9 cellular contexts compared by ENCODE assay signal in genomic region chr9:121620777-121621437, GRCh38. TPM values are rescaled to one million over a fixed set of nuclear protein-coding genes. Genes with fewer than 3 reads are reported as not detected.
DNase-seq lines count a peak whose midpoint lies in the region; ATAC-seq and TF ChIP-seq lines count a peak whose summit lies in the region.
"Had no signal": no experiment of that assay in that cellular context is flagged by ENCODE, and none has a peak within 500 bp of the region (broad histone marks: within the 10 kb centered on the region; RNA-seq: fewer than 3 reads in every experiment).

No MANE protein-coding gene starts in this region.

- TF ChIP-seq CTCF in Peyer's patch (IDR thresholded peaks at IDR 0.05) (peak in 4 of 6 experiments; percentile 7 to 27 (median 20)), fibroblast of villous mesenchyme (IDR thresholded peaks at IDR 0.05; ENCODE audit: insufficient read depth, low read depth, low read length) (peak; percentile 60), transverse colon (IDR thresholded peaks at IDR 0.05) (peak in 4 of 5 experiments; percentile 22 to 35 (median 34))

- in situ Hi-C loops in transverse colon (cut with MboI; ENCODE audit: low pct_ligation_motif_present in 1 of 4, low pct_unique_long_range_greater_than_20kb in 1 of 4, low sequenced_read_pairs in 3 of 4) = no loop called here

- H3K4me1 ChIP-seq in Peyer's patch (no peaks in the 10 kb centered on the region), transverse colon (peaks cover 0 to 8% (median 5%) of the 10 kb centered on the region in 4 donors)

- TF ChIP-seq POLR2A in Peyer's patch (IDR thresholded peaks at IDR 0.05) = no peak
- no peak for TF ChIP-seq POLR2A in transverse colon (IDR thresholded peaks at IDR 0.05)

- WGBS in transverse colon (ENCODE audit: low coverage in 1 of 2), 2 donors = 52 to 60% methylated on average over 1 to 3 of the region's 3 CpGs

- H3K4me1 Mint-ChIP-seq in activated naive CD8-positive, alpha-beta T cell treated with anti-CD3 and anti-CD28 coated beads, Interleukin-2, amount 50 U/mL, for 24 hours = no peaks in the 10 kb centered on the region
- no peaks in the 10 kb centered on the region for H3K4me1 Mint-ChIP-seq in activated naive CD8-positive, alpha-beta T cell treated with anti-CD3 and anti-CD28 coated beads for 36 hours

- H3K9me3 ChIP-seq in Peyer's patch = no peaks in the 10 kb centered on the region
- no peaks in the 10 kb centered on the region for H3K9me3 ChIP-seq in transverse colon
- H3K9me3 ChIP-seq: upper lobe of left lung had no signal

- H3K27ac Mint-ChIP-seq in activated naive CD8-positive, alpha-beta T cell treated with anti-CD3 and anti-CD28 coated beads, Interleukin-2, amount 50 U/mL, for 24 hours = no peak overlapping the region
- H3K27ac Mint-ChIP-seq in activated naive CD8-positive, alpha-beta T cell treated with anti-CD3 and anti-CD28 coated beads for 36 hours = no peak overlapping the region

- no peak overlapping the region for H3K4me3 Mint-ChIP-seq in activated naive CD8-positive, alpha-beta T cell treated with anti-CD3 and anti-CD28 coated beads, Interleukin-2, amount 50 U/mL, for 24 hours
- H3K4me3 Mint-ChIP-seq in activated naive CD8-positive, alpha-beta T cell treated with anti-CD3 and anti-CD28 coated beads for 36 hours = no peak overlapping the region

- no peak overlapping the region for H3K27ac ChIP-seq in Peyer's patch
- H3K27ac ChIP-seq in transverse colon = peak overlapping the region in 3 of 4 donors; percentile 14 to 35 (median 33)

- H3K4me3 ChIP-seq in Peyer's patch = no peak overlapping the region
- no peak overlapping the region for H3K4me3 ChIP-seq in fibroblast of villous mesenchyme (ENCODE audit: low read depth, low read length)
- H3K4me3 ChIP-seq in transverse colon = no peak overlapping the region
- H3K4me3 ChIP-seq: upper lobe of left lung had no signal

- H3K36me3 Mint-ChIP-seq in activated naive CD8-positive, alpha-beta T cell treated with anti-CD3 and anti-CD28 coated beads, Interleukin-2, amount 50 U/mL, for 24 hours (ENCODE audit: low read depth) = no peaks in the 10 kb centered on the region
- no peaks in the 10 kb centered on the region for H3K36me3 Mint-ChIP-seq in activated naive CD8-positive, alpha-beta T cell treated with anti-CD3 and anti-CD28 coated beads for 36 hours

- no peaks in the 10 kb centered on the region for H3K9me3 Mint-ChIP-seq in activated naive CD8-positive, alpha-beta T cell treated with anti-CD3 and anti-CD28 coated beads, Interleukin-2, amount 50 U/mL, for 24 hours
- H3K9me3 Mint-ChIP-seq in activated naive CD8-positive, alpha-beta T cell treated with anti-CD3 and anti-CD28 coated beads for 36 hours = no peaks in the 10 kb centered on the region

- DNase-seq in activated naive CD8-positive, alpha-beta T cell treated with anti-CD3 and anti-CD28 coated beads, Interleukin-2, amount 50 U/mL, for 24 hours = peak; percentile 11
- DNase-seq in activated naive CD8-positive, alpha-beta T cell treated with anti-CD3 and anti-CD28 coated beads for 36 hours = no peak
- DNase-seq in Peyer's patch (no peak), fibroblast of villous mesenchyme (ENCODE audit: low read depth) (peak; percentile 29), transverse colon (no peak)
- no peak for DNase-seq in activated CD4-positive, CD25-positive, alpha-beta regulatory T cell treated with anti-CD3 and anti-CD28 coated beads, Interleukin-2, amount 50 U/mL, for 72 hours
- DNase-seq in stimulated activated CD4-positive, alpha-beta T cell treated with anti-CD3 and anti-CD28 coated beads, Interleukin-2, amount 100 ng/mL, for 48 hours = no peak
- no peak for DNase-seq in activated CD4-positive, alpha-beta T cell treated with anti-CD3 and anti-CD28 coated beads for 1 hour

- no peak for TF ChIP-seq EP300 in transverse colon (IDR thresholded peaks at IDR 0.05; ENCODE audit: low read depth)

- H3K27me3 Mint-ChIP-seq in activated naive CD8-positive, alpha-beta T cell treated with anti-CD3 and anti-CD28 coated beads, Interleukin-2, amount 50 U/mL, for 24 hours = peaks cover 4% of the 10 kb centered on the region
- H3K27me3 Mint-ChIP-seq in activated naive CD8-positive, alpha-beta T cell treated with anti-CD3 and anti-CD28 coated beads for 36 hours = peaks cover 9% of the 10 kb centered on the region

- intact Hi-C loops in transverse colon (cut with DNase I; ENCODE audit: low total_unique reads) = no loop called here

- H3K27me3 ChIP-seq in Peyer's patch = no peaks in the 10 kb centered on the region
- H3K27me3 ChIP-seq in transverse colon = no peaks in the 10 kb centered on the region
- H3K27me3 ChIP-seq: upper lobe of left lung had no signal

- no peak for ATAC-seq in activated naive CD8-positive, alpha-beta T cell treated with anti-CD3 and anti-CD28 coated beads, Interleukin-2, amount 50 U/mL, for 24 hours

- no peaks in the 10 kb centered on the region for H3K36me3 ChIP-seq in Peyer's patch
- H3K36me3 ChIP-seq in transverse colon = no peaks in the 10 kb centered on the region
- H3K36me3 ChIP-seq: upper lobe of left lung had no signal

RNA-seq across cellular contexts. Expression of gene DAB2IP, which starts 30.5 kb away (rescaled TPM):
- under 1 TPM; 0.18 to 0.33 TPM for total RNA-seq in activated naive CD8-positive, alpha-beta T cell treated with anti-CD3 and anti-CD28 coated beads for 36 hours
- total RNA-seq in Peyer's patch = 10 to 100 TPM; 55.2 to 76.0 (median 60.5) TPM
- 36.4 and 47.9 TPM in 2 replicates for total RNA-seq in fibroblast of villous mesenchyme
- 100 to 1,000 TPM in 1 of 4 donors, 10 to 100 TPM in 3; 84.2 to 159 (median 90.7) TPM for total RNA-seq in transverse colon

Comparison
In these comparisons a context has a peak if more than half of its experiments do, and no peak if none do; other contexts are left out.
1. DNase-seq: peak in activated naive CD8-positive, alpha-beta T cell treated with anti-CD3 and anti-CD28 coated beads, Interleukin-2, amount 50 U/mL, for 24 hours (single experiment) and fibroblast of villous mesenchyme (single experiment); none in activated naive CD8-positive, alpha-beta T cell treated with anti-CD3 and anti-CD28 coated beads for 36 hours (single experiment), Peyer's patch (0 of 3), transverse colon (single experiment), activated CD4-positive, CD25-positive, alpha-beta regulatory T cell treated with anti-CD3 and anti-CD28 coated beads, Interleukin-2, amount 50 U/mL, for 72 hours (single experiment), stimulated activated CD4-positive, alpha-beta T cell treated with anti-CD3 and anti-CD28 coated beads, Interleukin-2, amount 100 ng/mL, for 48 hours (0 of 2) and activated CD4-positive, alpha-beta T cell treated with anti-CD3 and anti-CD28 coated beads for 1 hour (single experiment).
2. H3K27ac ChIP-seq: peak in transverse colon (3 of 4); none in Peyer's patch (0 of 4).
3. RNA of gene DAB2IP, which starts 30.5 kb away (total RNA-seq): 84.2 to 159 TPM in transverse colon, 55.2 to 76.0 TPM in Peyer's patch and 36.4 to 47.9 TPM in fibroblast of villous mesenchyme; 0.18 to 0.33 TPM in activated naive CD8-positive, alpha-beta T cell treated with anti-CD3 and anti-CD28 coated beads for 36 hours; every median in the first group is over 10 times any median in the second.
4. Peak in every context shown above with its lines, with median percentiles within 50 percentile points of each other: CTCF ChIP-seq.